ENCODE assay signal across 1 cellular context in genomic region chr2:112724611-112725525, GRCh38.
TF ChIP-seq lines count a peak whose summit lies in the region.

No MANE protein-coding gene starts in this region.

TF ChIP-seq in WTC11, 78 proteins besides CTCF, POLR2A, EP300 and RAD21 (continued from another document):
- TF ChIP-seq FOXP4 (CRISPR knock-in tag; IDR thresholded peaks at IDR 0.05): no peak
- no peak for TF ChIP-seq NFE2L1 (CRISPR knock-in tag; IDR thresholded peaks at IDR 0.05)
- TF ChIP-seq GTF2I (CRISPR knock-in tag; conservative IDR thresholded peaks at IDR 0.05): no peak
- no peak for TF ChIP-seq ATF2 (CRISPR knock-in tag; IDR thresholded peaks at IDR 0.05; ENCODE audit: borderline replicate concordance, low read depth)
- TF ChIP-seq TEAD4 (CRISPR knock-in tag; IDR thresholded peaks at IDR 0.05): no peak
- no peak for TF ChIP-seq HMGXB4 (CRISPR knock-in tag; IDR thresholded peaks at IDR 0.05)
- TF ChIP-seq ZNF317 (CRISPR knock-in tag; IDR thresholded peaks at IDR 0.05; ENCODE audit: borderline replicate concordance, low read depth): no peak
- TF ChIP-seq NFATC4 (CRISPR knock-in tag; IDR thresholded peaks at IDR 0.05): no peak
- no peak for TF ChIP-seq SP1 (CRISPR knock-in tag; conservative IDR thresholded peaks at IDR 0.05)
- TF ChIP-seq E2F4 (CRISPR knock-in tag; IDR thresholded peaks at IDR 0.05; ENCODE audit: borderline replicate concordance, low read depth): no peak
- TF ChIP-seq ZNF671 (CRISPR knock-in tag; IDR thresholded peaks at IDR 0.05): no peak
- no peak for TF ChIP-seq USF2 (CRISPR knock-in tag; IDR thresholded peaks at IDR 0.05)
- no peak for TF ChIP-seq PRDM15 (CRISPR knock-in tag; IDR thresholded peaks at IDR 0.05)
- no peak for TF ChIP-seq E2F1 (CRISPR knock-in tag; IDR thresholded peaks at IDR 0.05)
